22 cellular contexts compared by ENCODE assay signal in the genomic region with DNA sequence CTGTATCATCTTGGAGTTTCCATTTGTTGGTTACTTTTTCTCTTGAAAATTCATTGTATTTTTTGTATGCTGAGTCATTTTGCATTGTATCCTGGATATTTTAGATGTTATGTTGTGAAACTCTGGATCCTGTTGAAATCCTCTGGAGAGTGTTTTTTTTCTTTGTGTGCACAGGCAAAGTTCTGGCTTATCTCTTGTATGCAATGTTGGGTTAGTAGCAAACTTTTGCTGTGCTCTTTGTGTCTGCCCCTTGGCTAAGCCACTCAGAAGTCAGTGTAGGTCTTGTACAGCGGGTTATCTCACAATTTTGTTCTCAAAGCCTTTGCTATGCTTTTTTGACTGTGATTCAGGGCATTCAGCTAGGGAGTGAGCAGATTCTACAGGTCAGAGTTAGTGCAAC. TPM values are rescaled to one million over a fixed set of nuclear protein-coding genes. Genes with fewer than 3 reads are reported as not detected.
DNase-seq lines count a peak whose midpoint lies in the region; TF ChIP-seq lines count a peak whose summit lies in the region.
"Had no signal": no experiment of that assay in that cellular context is flagged by ENCODE, and none has a peak within 500 bp of the region (broad histone marks: within the 10 kb centered on the region; RNA-seq: fewer than 3 reads in every experiment).

No MANE protein-coding gene starts in this region.

- no peaks in the 10 kb centered on the region for H3K4me1 Mint-ChIP-seq in activated naive CD4-positive, alpha-beta T cell treated with anti-CD3 and anti-CD28 coated beads for 36 hours (ENCODE audit: low read depth)
- H3K4me1 Mint-ChIP-seq: activated CD4-positive, alpha-beta T cell treated with anti-CD3 and anti-CD28 coated beads, Interleukin-2, amount 10 ng/mL, durations not matched to agents 7 days and 5 days; activated naive CD4-positive, alpha-beta T cell treated with anti-CD3 and anti-CD28 coated beads, Interleukin-2, amount 50 U/mL, for 24 hours had no signal

- H3K27ac Mint-ChIP-seq in activated naive CD4-positive, alpha-beta T cell treated with anti-CD3 and anti-CD28 coated beads for 36 hours = no peak overlapping the region
- H3K27ac Mint-ChIP-seq: activated CD4-positive, alpha-beta T cell treated with anti-CD3 and anti-CD28 coated beads, Interleukin-2, amount 10 ng/mL, durations not matched to agents 7 days and 5 days; activated naive CD4-positive, alpha-beta T cell treated with anti-CD3 and anti-CD28 coated beads, Interleukin-2, amount 50 U/mL, for 24 hours had no signal

- H3K27me3 Mint-ChIP-seq in activated naive CD4-positive, alpha-beta T cell treated with anti-CD3 and anti-CD28 coated beads for 36 hours (ENCODE audit: low read depth) = no peaks in the 10 kb centered on the region
- H3K27me3 Mint-ChIP-seq: activated naive CD4-positive, alpha-beta T cell treated with anti-CD3 and anti-CD28 coated beads, Interleukin-2, amount 50 U/mL, for 24 hours; naive B cell had no signal

- H3K4me3 ChIP-seq in astrocyte of the spinal cord (ENCODE audit: low read depth, low read length) = no peak overlapping the region
- H3K4me3 ChIP-seq: BLaER1, psoas muscle, transverse colon had no signal

- no peaks in the 10 kb centered on the region for H3K36me3 Mint-ChIP-seq in activated naive CD4-positive, alpha-beta T cell treated with anti-CD3 and anti-CD28 coated beads for 36 hours (ENCODE audit: low read depth)
- H3K36me3 Mint-ChIP-seq: activated naive CD4-positive, alpha-beta T cell treated with anti-CD3 and anti-CD28 coated beads, Interleukin-2, amount 50 U/mL, for 24 hours had no signal

- H3K4me3 Mint-ChIP-seq in activated naive CD4-positive, alpha-beta T cell treated with anti-CD3 and anti-CD28 coated beads for 36 hours = no peak overlapping the region
- H3K4me3 Mint-ChIP-seq: activated CD4-positive, alpha-beta T cell treated with anti-CD3 and anti-CD28 coated beads, Interleukin-2, amount 10 ng/mL, durations not matched to agents 7 days and 5 days; activated naive CD4-positive, alpha-beta T cell treated with anti-CD3 and anti-CD28 coated beads, Interleukin-2, amount 50 U/mL, for 24 hours; naive B cell had no signal

- CTCF ChIA-PET in activated naive CD4-positive, alpha-beta T cell treated with anti-CD3 and anti-CD28 coated beads for 36 hours (lab: Charles Lee) = no interaction called here

- DNase-seq in HCEC 1CT (peak; percentile 24), astrocyte of the spinal cord (ENCODE audit: low read depth, low spot score) (peak; percentile 6), fibroblast of the conjunctiva (ENCODE audit: low read depth) (peak; percentile 4), renal cortical epithelial cell (ENCODE audit: low read depth) (peak; percentile 41), NCI-H1436 (lab: John Stamatoyannopoulos, UW) (no peak), DMS114 treated with DMSO at 0.1 percent for 48 hours (lab: John Stamatoyannopoulos, UW; ENCODE audit: unreplicated experiment) (no peak)
- no peak for DNase-seq in stimulated activated CD4-positive, alpha-beta T cell treated with anti-CD3 and anti-CD28 coated beads, Interleukin-2, amount 100 ng/mL, for 24 hours
- DNase-seq in activated naive CD4-positive, alpha-beta T cell treated with anti-CD3 and anti-CD28 coated beads for 36 hours = no peak
- DNase-seq: activated CD4-positive, alpha-beta T cell treated with anti-CD3 and anti-CD28 coated beads, Interleukin-2, amount 10 ng/mL, durations not matched to agents 7 days and 5 days; DMS 273 treated with DMSO at 0.1 percent for 48 hours; H7; Karpas-422; naive B cell; NCI-H146; NCI-H2227 treated with DMSO at 0.1 percent for 48 hours; NK-92 treated with Interleukin-12 subunit alpha and Interleukin-12 subunit beta, amount 100 ng/mL, for 24 hours; psoas muscle; stimulated activated naive CD4-positive, alpha-beta T cell treated with Interleukin-2 at 50 U/mL for 16 hours; SW 1271; transverse colon had no signal

- H3K9me3 Mint-ChIP-seq in activated naive CD4-positive, alpha-beta T cell treated with anti-CD3 and anti-CD28 coated beads for 36 hours = no peaks in the 10 kb centered on the region
- H3K9me3 Mint-ChIP-seq: activated CD4-positive, alpha-beta T cell treated with anti-CD3 and anti-CD28 coated beads, Interleukin-2, amount 10 ng/mL, durations not matched to agents 7 days and 5 days; activated naive CD4-positive, alpha-beta T cell treated with anti-CD3 and anti-CD28 coated beads, Interleukin-2, amount 50 U/mL, for 24 hours; naive B cell had no signal

- in situ Hi-C loops in astrocyte of the spinal cord (cut with HindIII; ENCODE audit: low sequenced_read_pairs) = no loop called here

- no peak for TF ChIP-seq CTCF in astrocyte of the spinal cord (IDR thresholded peaks at IDR 0.05; ENCODE audit: low read depth, low read length)

- intact Hi-C loops in activated naive CD4-positive, alpha-beta T cell treated with anti-CD3 and anti-CD28 coated beads for 36 hours (cut with micrococcal nuclease) = no loop called here

RNA-seq across cellular contexts. Expression of a gene that starts 29.1 kb away (rescaled TPM):
- 49.8 and 106 TPM in 2 replicates for total RNA-seq in renal cortical epithelial cell
- total RNA-seq in activated naive CD4-positive, alpha-beta T cell treated with anti-CD3 and anti-CD28 coated beads for 36 hours = 10 to 100 TPM; 10.7 to 12.7 TPM

RNA-seq across cellular contexts. Expression of a gene that starts 40.5 kb away (rescaled TPM):
- total RNA-seq in renal cortical epithelial cell = not detected in 2 replicates
- total RNA-seq in activated naive CD4-positive, alpha-beta T cell treated with anti-CD3 and anti-CD28 coated beads for 36 hours = under 1 TPM in 1 of 2 experiments, not detected in 1; 0.26 TPM
- total RNA-seq: activated CD4-positive, alpha-beta T cell treated with anti-CD3 and anti-CD28 coated beads, Interleukin-2, amount 10 ng/mL, durations not matched to agents 7 days and 5 days; H7 had no signal

Comparison
In these comparisons a context has a peak if more than half of its experiments do, and no peak if none do; other contexts are left out.
1. DNase-seq: peak in HCEC 1CT (single experiment), astrocyte of the spinal cord (single experiment), fibroblast of the conjunctiva (single experiment) and renal cortical epithelial cell (single experiment); none in NCI-H1436 (single experiment), stimulated activated CD4-positive, alpha-beta T cell treated with anti-CD3 and anti-CD28 coated beads, Interleukin-2, amount 100 ng/mL, for 24 hours (0 of 2), activated naive CD4-positive, alpha-beta T cell treated with anti-CD3 and anti-CD28 coated beads for 36 hours (single experiment) and DMS114 treated with DMSO at 0.1 percent for 48 hours (single experiment).